1 cellular context compared by ENCODE assay signal in the genomic region with DNA sequence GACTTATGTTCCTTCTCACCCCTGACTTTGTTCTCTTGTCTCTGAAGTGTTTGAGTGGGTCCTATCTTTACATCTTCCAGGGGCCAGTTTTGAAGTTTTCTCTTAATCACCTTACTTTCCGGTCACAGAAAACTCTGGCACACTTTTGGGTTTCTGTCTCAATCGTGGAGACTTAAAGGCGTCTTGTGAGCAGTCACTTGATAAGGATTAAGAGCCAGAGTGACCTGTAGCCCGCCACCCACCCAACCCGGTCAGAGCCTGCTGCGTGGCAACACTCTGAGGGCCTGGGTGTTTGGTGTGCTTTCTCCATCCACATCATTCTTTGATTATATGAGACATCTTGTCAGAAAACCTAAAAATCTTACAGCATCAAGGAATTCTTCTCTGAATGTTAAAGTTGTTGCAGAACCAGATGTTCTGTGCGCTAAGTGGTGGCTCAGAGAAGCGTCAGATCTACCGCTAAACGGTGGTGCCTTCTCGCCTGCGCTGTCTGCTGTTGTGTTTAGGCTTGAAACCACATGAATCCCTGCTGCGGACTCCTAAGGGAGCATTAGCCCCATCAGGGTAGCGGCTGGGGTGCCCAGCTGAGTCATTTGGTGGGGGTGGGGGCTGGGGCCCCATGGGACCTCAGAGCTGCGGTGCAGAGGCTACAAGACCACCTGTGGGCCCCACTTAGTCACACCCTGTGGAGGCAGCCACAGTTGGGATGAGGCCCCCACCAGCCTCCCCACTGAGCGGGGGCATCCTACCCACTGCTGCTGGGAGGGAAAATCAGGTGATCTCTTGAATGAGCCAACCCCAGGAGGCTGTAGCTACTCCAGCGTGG.
TF ChIP-seq lines count a peak whose summit lies in the region.

No MANE protein-coding gene starts in this region.

TF ChIP-seq in SK-N-SH, 30 proteins besides CTCF, POLR2A, EP300 and RAD21 (continued from another document):
- no peak for TF ChIP-seq TEAD4 (IDR thresholded peaks at IDR 0.05; ENCODE audit: borderline replicate concordance, insufficient read depth)
- TF ChIP-seq POLR2AphosphoS5 (IDR thresholded peaks at IDR 0.05; ENCODE audit: low read depth, low read length): no peak
- no peak for TF ChIP-seq FOXM1 (IDR thresholded peaks at IDR 0.05; ENCODE audit: low read depth)
- TF ChIP-seq TAF1 (IDR thresholded peaks at IDR 0.05; ENCODE audit: borderline replicate concordance, low read depth, low read length): no peak
- no peak for TF ChIP-seq FOSL2 (IDR thresholded peaks at IDR 0.05; ENCODE audit: borderline replicate concordance, low read depth)
- TF ChIP-seq NFIC (IDR thresholded peaks at IDR 0.05; ENCODE audit: borderline replicate concordance): no peak
TF ChIP-seq in SK-N-SH: peak in this region for 0.
